Comparison of ENCODE assay signal across 8 cellular contexts in the genomic region with DNA sequence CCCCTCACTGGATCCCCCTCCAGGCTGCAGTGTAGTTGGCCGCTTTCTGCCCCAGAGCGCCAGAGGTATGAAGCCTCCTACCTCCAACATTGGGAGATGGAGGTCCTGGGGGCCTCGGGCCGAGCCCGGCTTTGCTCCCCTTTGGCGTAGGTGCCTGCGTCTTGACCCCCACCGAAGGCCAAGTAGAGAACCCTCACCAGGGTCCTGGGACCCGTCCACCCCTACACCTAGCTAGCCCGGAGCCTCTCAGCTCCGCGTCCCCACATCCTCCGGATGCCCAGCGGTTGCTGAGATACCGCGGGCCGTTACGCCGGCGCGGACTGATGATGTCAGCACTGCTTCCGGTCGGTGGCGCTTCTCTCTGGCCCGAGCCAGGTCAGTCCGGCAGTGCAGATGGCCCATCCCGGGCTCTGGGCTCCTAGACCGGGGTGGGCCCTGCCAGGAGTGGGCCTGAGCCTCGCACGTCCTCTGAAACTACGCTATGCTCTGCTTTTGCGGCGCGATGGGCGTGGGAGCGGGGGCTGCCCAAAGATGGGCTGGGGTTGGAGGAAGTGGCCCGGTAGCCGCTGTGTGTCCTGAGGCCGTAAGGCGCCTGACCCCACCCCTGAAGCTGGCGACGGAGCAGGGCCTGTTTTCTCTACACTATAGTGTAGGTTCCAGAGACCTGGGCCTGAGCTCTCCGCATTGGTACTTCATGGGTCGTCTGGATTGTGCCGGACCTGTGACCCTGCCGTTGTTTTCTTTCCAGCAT. TPM values are rescaled to one million over a fixed set of nuclear protein-coding genes. Genes with fewer than 3 reads are reported as not detected.
DNase-seq lines count a peak whose midpoint lies in the region; ATAC-seq, FAIRE-seq and TF ChIP-seq lines count a peak whose summit lies in the region.

Gene GLB1L, minus strand, starts transcription at position 297 of the 751 bp plus-strand sequence. CDS start 1,871 bp downstream, outside the sequence.
A gene with protein sequence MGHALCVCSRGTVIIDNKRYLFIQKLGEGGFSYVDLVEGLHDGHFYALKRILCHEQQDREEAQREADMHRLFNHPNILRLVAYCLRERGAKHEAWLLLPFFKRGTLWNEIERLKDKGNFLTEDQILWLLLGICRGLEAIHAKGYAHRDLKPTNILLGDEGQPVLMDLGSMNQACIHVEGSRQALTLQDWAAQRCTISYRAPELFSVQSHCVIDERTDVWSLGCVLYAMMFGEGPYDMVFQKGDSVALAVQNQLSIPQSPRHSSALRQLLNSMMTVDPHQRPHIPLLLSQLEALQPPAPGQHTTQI (plus strand): TSS at position 332 of the 751 bp plus-strand sequence. CDS start 521 bp downstream, outside the sequence.

- H3K36me3 Mint-ChIP-seq in central memory CD8-positive, alpha-beta T cell (ENCODE audit: insufficient read depth), result peaks cover 43% of the 10 kb centered on the region

- FAIRE-seq in kidney (lab: Jason Lieb, UNC), result no peak

- peak within 1 kb of the TSS; percentile 94 for H3K27ac Mint-ChIP-seq in central memory CD8-positive, alpha-beta T cell (ENCODE audit: low read depth)

- H3K36me3 ChIP-seq in kidney (ENCODE audit: control insufficient read depth in 1 of 2, insufficient read depth in 2 of 2, low read length in 2 of 2), result peaks cover 0 to 1% of the 10 kb centered on the region in 2 donors

- peaks cover 41 to 54% of the 10 kb centered on the region in 2 donors for H3K4me1 ChIP-seq in kidney (ENCODE audit: control insufficient read depth in 1 of 2, insufficient read depth in 1 of 2, low read depth in 1 of 2, low read length in 2 of 2)

- TF ChIP-seq CTCF in kidney (IDR thresholded peaks at IDR 0.05; ENCODE audit: borderline replicate concordance, extremely low read depth, insufficient read depth), result no peak

- H3K4me3 ChIP-seq in kidney (ENCODE audit: low read length in 2 of 2), result peak within 1 kb of the TSS; percentile 77 to 92

- ATAC-seq in GM18867 (IDR thresholded peaks at IDR 0.05; ENCODE audit: unreplicated experiment) (peak; percentile 81), HG03095 (IDR thresholded peaks at IDR 0.05; ENCODE audit: unreplicated experiment) (peak; percentile 73)
- ATAC-seq in central memory CD8-positive, alpha-beta T cell (replicated peaks; ENCODE audit: extremely low read depth, poor library complexity, severe bottlenecking), result peak; percentile 63

- no peaks in the 10 kb centered on the region for H3K9me3 Mint-ChIP-seq in central memory CD8-positive, alpha-beta T cell

- H3K4me1 Mint-ChIP-seq in central memory CD8-positive, alpha-beta T cell, result peaks cover 57% of the 10 kb centered on the region

- H3K9ac ChIP-seq in kidney (ENCODE audit: low read length in 2 of 2), result peak within 1 kb of the TSS; percentile 91 to 98

- no peaks in the 10 kb centered on the region for H3K27me3 Mint-ChIP-seq in central memory CD8-positive, alpha-beta T cell

- H3K27ac ChIP-seq in kidney (ENCODE audit: low read depth in 2 of 2, low read length in 2 of 2), result peak within 1 kb of the TSS; percentile 96 to 98

- DNase-seq in AG08395 (ENCODE audit: low spot score), result peak; percentile 97
- peak; percentile 82 for DNase-seq in NCI-H2227 treated with DMSO at 0.1 percent for 48 hours (lab: John Stamatoyannopoulos, UW)
- DNase-seq in activated CD4-positive, CD25-positive, alpha-beta regulatory T cell (lab: John Stamatoyannopoulos, UW), result peak; percentile 80 to 87 (median 82)
- DNase-seq in central memory CD8-positive, alpha-beta T cell (ENCODE audit: low spot score in 2 of 2), result peak; percentile 79 to 82
- DNase-seq in kidney, result peak; percentile 98
- peak; percentile 75 to 88 (median 88) for DNase-seq in stimulated activated CD4-positive, alpha-beta T cell treated with anti-CD3 and anti-CD28 coated beads, Interleukin-12 subunit alpha, Interleukin-12 subunit beta, amount 100 ng/mL, for 48 hours (ENCODE audit: low read depth in 2 of 3, low spot score in 1 of 3)

- no peaks in the 10 kb centered on the region for H3K9me3 ChIP-seq in kidney (ENCODE audit: control insufficient read depth in 1 of 2, low read length in 2 of 2)

- intact Hi-C loops in kidney (cut with DNase I), result no loop called here

- peak within 1 kb of the TSS; percentile 78 for H3K4me3 Mint-ChIP-seq in central memory CD8-positive, alpha-beta T cell

RNA-seq across cellular contexts. Expression of gene GLB1L, which starts in this region (rescaled TPM):
- 20.6 TPM for total RNA-seq in kidney
- polyA plus RNA-seq in kidney (ENCODE audit: insufficient read depth, low read depth, low replicate concordance), result 19.7 TPM

RNA-seq across cellular contexts. Expression of the second gene that starts in this region (rescaled TPM):
- 29.9 TPM for total RNA-seq in kidney
- 53.8 TPM for polyA plus RNA-seq in kidney (ENCODE audit: insufficient read depth, low read depth, low replicate concordance)

Comparison
In these comparisons a context has a peak if more than half of its experiments do, and no peak if none do; other contexts are left out.
1. Peak in every context shown above with its lines: DNase-seq, ATAC-seq, H3K4me3 ChIP-seq and H3K27ac ChIP-seq.